In genomic region chr19:7382694-7383093, GRCh38 we compare ENCODE assay signal across 25 cellular contexts. TPM values are rescaled to one million over a fixed set of nuclear protein-coding genes. Genes with fewer than 3 reads are reported as not detected.
DNase-seq lines count a peak whose midpoint lies in the region; ATAC-seq and TF ChIP-seq lines count a peak whose summit lies in the region.
"Had no signal": no experiment of that assay in that cellular context is flagged by ENCODE, and none has a peak within 500 bp of the region (broad histone marks: within the 10 kb centered on the region; RNA-seq: fewer than 3 reads in every experiment).

No MANE protein-coding gene starts in this region.

- peaks cover 7% of the 10 kb centered on the region for H3K4me1 Mint-ChIP-seq in activated naive CD8-positive, alpha-beta T cell (ENCODE audit: low read depth)
- H3K4me1 Mint-ChIP-seq in activated naive CD8-positive, alpha-beta T cell treated with anti-CD3 and anti-CD28 coated beads for 36 hours: peaks cover 2% of the 10 kb centered on the region
- peaks cover 3% of the 10 kb centered on the region for H3K4me1 Mint-ChIP-seq in neural progenitor cell

- H3K9me3 ChIP-seq in effector memory CD4-positive, alpha-beta T cell (ENCODE audit: control insufficient read depth, low read length): no peaks in the 10 kb centered on the region
- H3K9me3 ChIP-seq in neural progenitor cell (ENCODE audit: low read depth) (no peaks in the 10 kb centered on the region), aorta (ENCODE audit: control insufficient read depth, low read length) (no peaks in the 10 kb centered on the region)
- H3K9me3 ChIP-seq: psoas muscle, stomach, thyroid gland, vagina had no signal

- H3K27ac Mint-ChIP-seq in activated naive CD8-positive, alpha-beta T cell: peak overlapping the region; percentile 16
- H3K27ac Mint-ChIP-seq in activated naive CD8-positive, alpha-beta T cell treated with anti-CD3 and anti-CD28 coated beads for 36 hours: no peak overlapping the region
- H3K27ac Mint-ChIP-seq in neural progenitor cell: no peak overlapping the region
- H3K27ac Mint-ChIP-seq: mesothelial cell of epicardium had no signal

- intact Hi-C loops in aorta (cut with DNase I): no loop called here

- ATAC-seq in aorta (ENCODE audit: low FRiP score) (no peak), GM21737 (IDR thresholded peaks at IDR 0.05; ENCODE audit: unreplicated experiment) (no peak)
- ATAC-seq: psoas muscle, Right ventricle myocardium inferior had no signal

- H3K79me1 ChIP-seq in mesendoderm (ENCODE audit: low read length): no peaks in the 10 kb centered on the region

- no peaks in the 10 kb centered on the region for H3K27me3 ChIP-seq in effector memory CD4-positive, alpha-beta T cell (replicated peaks; ENCODE audit: control insufficient read depth, insufficient read depth, low read length, poor library complexity, severe bottlenecking)
- H3K27me3 ChIP-seq in neural progenitor cell: no peaks in the 10 kb centered on the region
- H3K27me3 ChIP-seq in aorta (ENCODE audit: control insufficient read depth in 1 of 2, insufficient read depth in 2 of 2, low read length in 1 of 2): no peaks in the 10 kb centered on the region
- H3K27me3 ChIP-seq in mesendoderm (ENCODE audit: insufficient read depth, low read length, poor library complexity): no peaks in the 10 kb centered on the region
- H3K27me3 ChIP-seq: stomach, thyroid gland, vagina had no signal

- WGBS in aorta, 2 donors: 56 to 65% methylated on average over 9 of the region's 9 CpGs
- no CpG with 5 or more reads among the region's 9 CpGs for WGBS in mesendoderm (ENCODE audit: extremely low coverage, insufficient coverage, low lambda C conversion rate)

- H3K27me3 Mint-ChIP-seq in activated naive CD8-positive, alpha-beta T cell: no peaks in the 10 kb centered on the region
- no peaks in the 10 kb centered on the region for H3K27me3 Mint-ChIP-seq in activated naive CD8-positive, alpha-beta T cell treated with anti-CD3 and anti-CD28 coated beads for 36 hours
- no peaks in the 10 kb centered on the region for H3K27me3 Mint-ChIP-seq in neural progenitor cell (ENCODE audit: insufficient read depth, low read depth)
- H3K27me3 Mint-ChIP-seq: CD4-positive, CD25-positive, alpha-beta regulatory T cell had no signal

- H2BK15ac ChIP-seq in mesendoderm (replicated peaks; ENCODE audit: low read depth): no peak overlapping the region

- H4K8ac ChIP-seq in mesendoderm (ENCODE audit: low read depth, low read length): no peak overlapping the region

- no peak overlapping the region for H3K23ac ChIP-seq in mesendoderm (ENCODE audit: low read length)

- H3K36me3 Mint-ChIP-seq in activated naive CD8-positive, alpha-beta T cell: peaks cover 3% of the 10 kb centered on the region
- H3K36me3 Mint-ChIP-seq in activated naive CD8-positive, alpha-beta T cell treated with anti-CD3 and anti-CD28 coated beads for 36 hours: peaks cover 5% of the 10 kb centered on the region
- no peaks in the 10 kb centered on the region for H3K36me3 Mint-ChIP-seq in neural progenitor cell
- H3K36me3 Mint-ChIP-seq: mesothelial cell of epicardium had no signal

- no peaks in the 10 kb centered on the region for H4K20me1 ChIP-seq in neural progenitor cell (ENCODE audit: low read depth)

- H2AK5ac ChIP-seq in mesendoderm (ENCODE audit: low read length): no peak overlapping the region

- H3K4me1 ChIP-seq in effector memory CD4-positive, alpha-beta T cell (ENCODE audit: control insufficient read depth, insufficient read depth, low read length, poor library complexity, severe bottlenecking): peaks cover 8% of the 10 kb centered on the region
- no peaks in the 10 kb centered on the region for H3K4me1 ChIP-seq in neural progenitor cell
- no peaks in the 10 kb centered on the region for H3K4me1 ChIP-seq in aorta (ENCODE audit: control insufficient read depth in 1 of 2, insufficient read depth in 2 of 2, low read length in 2 of 2)
- H3K4me1 ChIP-seq in mesendoderm (ENCODE audit: control insufficient read depth, low read depth, low read length): no peaks in the 10 kb centered on the region
- H3K4me1 ChIP-seq: psoas muscle, thyroid gland, vagina had no signal

- H3F3A ChIP-seq in neural progenitor cell (ENCODE audit: low read depth): no peaks in the 10 kb centered on the region

- no peak overlapping the region for H2BK120ac ChIP-seq in mesendoderm (ENCODE audit: low read depth, low read length)

- no peak overlapping the region for H3K4me3 Mint-ChIP-seq in activated naive CD8-positive, alpha-beta T cell
- H3K4me3 Mint-ChIP-seq in activated naive CD8-positive, alpha-beta T cell treated with anti-CD3 and anti-CD28 coated beads for 36 hours: no peak overlapping the region
- H3K4me3 Mint-ChIP-seq in neural progenitor cell: no peak overlapping the region
- H3K4me3 Mint-ChIP-seq: mesothelial cell of epicardium had no signal

- H3K4ac ChIP-seq in mesendoderm (ENCODE audit: low read depth, low read length): no peak overlapping the region

- no peak overlapping the region for H3K4me3 ChIP-seq in effector memory CD4-positive, alpha-beta T cell (ENCODE audit: insufficient read depth, low read depth, low read length, poor library complexity, severe bottlenecking)
- no peak overlapping the region for H3K4me3 ChIP-seq in neural progenitor cell
- no peak overlapping the region for H3K4me3 ChIP-seq in aorta (ENCODE audit: low read length in 2 of 2)
- H3K4me3 ChIP-seq in mesendoderm (ENCODE audit: low read length): no peak overlapping the region
- H3K4me3 ChIP-seq: coronary artery, psoas muscle, stomach, thyroid gland, vagina had no signal

- H3K27ac ChIP-seq in effector memory CD4-positive, alpha-beta T cell (ENCODE audit: insufficient read depth, low read length, poor library complexity, severe bottlenecking): peak overlapping the region; percentile 32
- H3K27ac ChIP-seq in neural progenitor cell (no peak overlapping the region), aorta (ENCODE audit: low read depth in 1 of 2, low read length in 2 of 2) (no peak overlapping the region), mesendoderm (ENCODE audit: low read depth, low read length) (no peak overlapping the region)
- H3K27ac ChIP-seq: coronary artery, HL-60, psoas muscle, thyroid gland, vagina had no signal

- H3K79me2 ChIP-seq in neural progenitor cell (ENCODE audit: low read depth) (no peaks in the 10 kb centered on the region), mesendoderm (ENCODE audit: control insufficient read depth, insufficient read depth, low read length) (no peaks in the 10 kb centered on the region)

- H3K4me2 ChIP-seq in neural progenitor cell: no peak overlapping the region
- H3K4me2 ChIP-seq in mesendoderm (ENCODE audit: low read length): no peak overlapping the region

- peaks cover 80% of the 10 kb centered on the region for H3K36me3 ChIP-seq in effector memory CD4-positive, alpha-beta T cell (ENCODE audit: control insufficient read depth, insufficient read depth, low read length)
- H3K36me3 ChIP-seq in neural progenitor cell: no peaks in the 10 kb centered on the region
- H3K36me3 ChIP-seq in aorta (ENCODE audit: control insufficient read depth in 1 of 2, insufficient read depth in 2 of 2, low read length in 1 of 2): no peaks in the 10 kb centered on the region
- no peaks in the 10 kb centered on the region for H3K36me3 ChIP-seq in mesendoderm (ENCODE audit: control insufficient read depth, insufficient read depth, low read length)
- H3K36me3 ChIP-seq: thyroid gland, vagina had no signal

- TF ChIP-seq CTCF in neural progenitor cell (IDR thresholded peaks at IDR 0.05): peak; percentile 12

- no peak overlapping the region for H3K18ac ChIP-seq in mesendoderm (ENCODE audit: low read length)

- no peak for DNase-seq in activated naive CD8-positive, alpha-beta T cell treated with anti-CD3 and anti-CD28 coated beads for 36 hours
- no peak for DNase-seq in effector memory CD4-positive, alpha-beta T cell
- DNase-seq in neural progenitor cell (ENCODE audit: low spot score): peak; percentile 25
- DNase-seq in aorta: peak; percentile 40 to 59
- no peak for DNase-seq in stimulated activated CD4-positive, alpha-beta T cell treated with anti-CD3 and anti-CD28 coated beads, Interleukin-4, amount 100 ng/mL, for 1 hour
- DNase-seq in mesendoderm: no peak
- DNase-seq: CD4-positive, CD25-positive, alpha-beta regulatory T cell; glutamatergic neuron; GOT3; NCI-H1417 treated with DMSO at 0.1 percent for 48 hours; NCI-H2029 treated with DMSO at 0.1 percent for 48 hours; NCI-H526; nucleus accumbens; psoas muscle; stimulated activated CD4-positive, alpha-beta T cell treated with anti-CD3 and anti-CD28 coated beads, Interleukin-15, amount 100 ng/mL, for 24 hours; stomach; T-helper 2 cell; thyroid gland had no signal

- H2BK5ac ChIP-seq in mesendoderm (ENCODE audit: low read length): no peak overlapping the region

- no peak overlapping the region for H2AFZ ChIP-seq in neural progenitor cell (replicated peaks)

- H3K56ac ChIP-seq in mesendoderm (ENCODE audit: low read length): no peak overlapping the region

- no peak overlapping the region for H3K9ac ChIP-seq in neural progenitor cell
- H3K9ac ChIP-seq in mesendoderm (ENCODE audit: low read length): no peak overlapping the region

- H4K5ac ChIP-seq in mesendoderm (ENCODE audit: low read length): no peak overlapping the region

- H3K9me3 Mint-ChIP-seq in activated naive CD8-positive, alpha-beta T cell (ENCODE audit: low read depth): no peaks in the 10 kb centered on the region
- no peaks in the 10 kb centered on the region for H3K9me3 Mint-ChIP-seq in activated naive CD8-positive, alpha-beta T cell treated with anti-CD3 and anti-CD28 coated beads for 36 hours
- no peaks in the 10 kb centered on the region for H3K9me3 Mint-ChIP-seq in neural progenitor cell
- H3K9me3 Mint-ChIP-seq: CD4-positive, CD25-positive, alpha-beta regulatory T cell; mesothelial cell of epicardium had no signal

RNA-seq across cellular contexts. Expression of gene ARHGEF18, which starts 34.0 kb away (rescaled TPM):
- total RNA-seq in activated naive CD8-positive, alpha-beta T cell treated with anti-CD3 and anti-CD28 coated beads for 36 hours: 10 to 100 TPM; 26.3 to 30.8 TPM
- 13.6 and 41.0 TPM in 2 replicates for total RNA-seq in neural progenitor cell (ENCODE audit: low replicate concordance)
- total RNA-seq in aorta: 10 to 100 TPM; 21.9 to 23.1 TPM
- 10 to 100 TPM in 1 of 2 donors, 1 to 10 TPM in 1; 8.3 to 10.6 TPM for polyA plus RNA-seq in aorta
- 13.9 TPM for polyA plus RNA-seq in mesendoderm (2013, experiment 1 of 2)
- 16.4 TPM for polyA plus RNA-seq in mesendoderm (2013, experiment 2 of 2)

Comparison
In these comparisons a context has a peak if more than half of its experiments do, and no peak if none do; other contexts are left out.
1. DNase-seq: peak in neural progenitor cell (single experiment) and aorta (2 of 2); none in activated naive CD8-positive, alpha-beta T cell treated with anti-CD3 and anti-CD28 coated beads for 36 hours (single experiment), effector memory CD4-positive, alpha-beta T cell (0 of 3), stimulated activated CD4-positive, alpha-beta T cell treated with anti-CD3 and anti-CD28 coated beads, Interleukin-4, amount 100 ng/mL, for 1 hour (single experiment) and mesendoderm (single experiment).